28 cellular contexts compared by ENCODE assay signal in genomic region chr6:71698698-71699097, GRCh38.
"Had no signal": no experiment of that assay in that cellular context is flagged by ENCODE, and none has a peak within 500 bp of the region (broad histone marks: within the 10 kb centered on the region; RNA-seq: fewer than 3 reads in every experiment).

No MANE protein-coding gene starts in this region.

- H3K9me3 ChIP-seq: prostate gland, sigmoid colon, thyroid gland, vagina had no signal

- DNase-seq: dermis blood vessel endothelial cell; effector memory CD4-positive, alpha-beta T cell; foreskin keratinocyte; glutamatergic neuron; heart right ventricle; hippocampal formation; left cardiac atrium; left lung; mammary epithelial cell; mesendoderm; midbrain; naive thymus-derived CD8-positive, alpha-beta T cell; nephron progenitor cell; nucleus accumbens; sigmoid colon; stimulated activated CD4-positive, alpha-beta T cell treated with anti-CD3 and anti-CD28 coated beads, Interleukin-2, amount 100 ng/mL, for 24 hours; stimulated activated CD4-positive, alpha-beta T cell treated with anti-CD3 and anti-CD28 coated beads, Interleukin-4, amount 100 ng/mL, for 24 hours; stimulated activated naive CD4-positive, alpha-beta T cell treated with Interleukin-2 at 50 U/mL for 16 hours; stomach; thyroid gland; trophoblast cell had no signal

- H3K27me3 ChIP-seq: esophagus muscularis mucosa, foreskin keratinocyte, heart right ventricle, left lung, right atrium auricular region, sigmoid colon, stomach, thyroid gland, vagina had no signal

- H3K27ac ChIP-seq: esophagus muscularis mucosa, foreskin keratinocyte, heart right ventricle, left lung, prostate gland, right atrium auricular region, sigmoid colon, stomach, thyroid gland, vagina had no signal

- H3K4me1 ChIP-seq: esophagus muscularis mucosa, foreskin keratinocyte, heart right ventricle, left lung, prostate gland, right atrium auricular region, sigmoid colon, stomach, thyroid gland, vagina had no signal

- ATAC-seq: foreskin keratinocyte; heart right ventricle; left cardiac atrium; left lung; naive thymus-derived CD8-positive, alpha-beta T cell; stimulated activated effector memory CD8-positive, alpha-beta T cell treated with anti-CD3 and anti-CD28 coated beads, Interleukin-12 subunit alpha, Interleukin-12 subunit beta, amount 100 ng/mL, for 72 hours had no signal

- H3K36me3 ChIP-seq: esophagus muscularis mucosa, heart right ventricle, left lung, prostate gland, right atrium auricular region, sigmoid colon, stomach, thyroid gland, vagina had no signal

- H3K4me3 ChIP-seq: esophagus muscularis mucosa, heart right ventricle, left lung, prostate gland, right atrium auricular region, sigmoid colon, stomach, thyroid gland, vagina had no signal

- FAIRE-seq: endothelial cell of umbilical vein, islet of Langerhans had no signal
